ENCODE assay signal across 12 cellular contexts in the genomic region with DNA sequence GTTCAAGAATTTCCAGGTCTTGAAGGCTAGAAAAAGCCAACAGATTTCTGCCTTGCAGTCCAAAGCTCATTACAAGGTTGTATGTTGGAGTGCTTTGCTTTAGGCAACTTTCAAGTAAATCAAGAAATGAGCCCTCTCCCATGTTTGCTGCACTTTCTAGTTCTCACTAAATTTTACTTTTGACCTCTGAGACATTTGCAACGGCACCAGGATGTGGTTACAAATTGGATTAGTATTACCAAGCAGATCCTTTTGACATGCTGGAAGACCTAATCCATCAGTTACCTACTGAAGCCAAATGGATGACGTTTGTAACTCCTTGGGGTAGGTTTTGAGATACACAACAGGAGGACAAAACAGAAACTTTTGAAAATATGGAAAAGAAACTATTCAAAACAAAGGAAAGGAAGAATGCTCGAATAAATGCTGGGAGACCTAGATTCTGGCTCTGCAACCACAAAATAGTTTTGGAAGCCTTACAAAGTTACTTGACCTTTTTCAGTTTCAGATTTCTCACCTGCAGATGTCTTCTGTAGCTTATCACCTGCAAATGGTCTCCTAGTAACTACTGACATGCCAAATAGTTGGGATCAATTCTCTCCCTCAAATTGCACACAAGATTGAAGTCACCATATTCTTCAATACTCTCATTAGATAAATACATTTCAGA.
DNase-seq lines count a peak whose midpoint lies in the region; ATAC-seq, FAIRE-seq and TF ChIP-seq lines count a peak whose summit lies in the region.
"Had no signal": no experiment of that assay in that cellular context is flagged by ENCODE, and none has a peak within 500 bp of the region (broad histone marks: within the 10 kb centered on the region; RNA-seq: fewer than 3 reads in every experiment).

No MANE protein-coding gene starts in this region.

- no peak for DNase-seq in D721Med (ENCODE audit: insufficient read length, low spot score)
- no peak for DNase-seq in MG63
- no peak for DNase-seq in superior temporal gyrus (ENCODE audit: extremely low spot score)
- no peak for DNase-seq in KG1 (lab: John Stamatoyannopoulos, UW)
- DNase-seq in upper lobe of left lung = no peak
- DNase-seq: activated CD8-positive, alpha-beta memory T cell treated with anti-CD3 and anti-CD28 coated beads, Interleukin-2, amount 50 U/mL, for 4 hours; central memory CD4-positive, alpha-beta T cell had no signal

- H3K4me3 ChIP-seq in HUES6 (ENCODE audit: low read depth, low read length) (no peak overlapping the region), MG63 (no peak overlapping the region), upper lobe of left lung (no peak overlapping the region)
- H3K4me3 ChIP-seq: lung, right atrium auricular region had no signal

- ATAC-seq in GM19455 (IDR thresholded peaks at IDR 0.05; ENCODE audit: unreplicated experiment) = peak; percentile 67
- ATAC-seq in HG02885 (IDR thresholded peaks at IDR 0.05; ENCODE audit: poor library complexity, unreplicated experiment) = peak; percentile 59
- no peak for ATAC-seq in upper lobe of left lung (ENCODE audit: low FRiP score in 2 of 2)

- H3K9me3 ChIP-seq in HUES6 (ENCODE audit: control insufficient read depth, insufficient read depth, low read depth, low read length) (no peaks in the 10 kb centered on the region), MG63 (no peaks in the 10 kb centered on the region), upper lobe of left lung (no peaks in the 10 kb centered on the region)
- H3K9me3 ChIP-seq: right atrium auricular region had no signal

- peak; percentile 29 for FAIRE-seq in D721Med (lab: Jason Lieb, UNC)

- H3K4me1 ChIP-seq in HUES6 (ENCODE audit: control insufficient read depth, insufficient read depth, low read length) = peaks cover 62% of the 10 kb centered on the region
- H3K4me1 ChIP-seq in upper lobe of left lung = peaks cover 0 to 16% (median 10%) of the 10 kb centered on the region in 4 donors

- H3K27me3 ChIP-seq in HUES6 (ENCODE audit: control insufficient read depth, insufficient read depth, low read length) (no peaks in the 10 kb centered on the region), MG63 (no peaks in the 10 kb centered on the region; the same call in 1 of the 2 replicates), upper lobe of left lung (no peaks in the 10 kb centered on the region)
- H3K27me3 ChIP-seq: right atrium auricular region had no signal

- H3K36me3 ChIP-seq in HUES6 (ENCODE audit: control insufficient read depth, insufficient read depth, low read length) = no peaks in the 10 kb centered on the region
- no peaks in the 10 kb centered on the region for H3K36me3 ChIP-seq in MG63
- H3K36me3 ChIP-seq in upper lobe of left lung = no peaks in the 10 kb centered on the region
- H3K36me3 ChIP-seq: right atrium auricular region had no signal

- no peak for TF ChIP-seq EP300 in upper lobe of left lung (IDR thresholded peaks at IDR 0.05)

- peak overlapping the region; percentile 90 for H3K27ac ChIP-seq in HUES6 (ENCODE audit: low read depth, low read length)
- H3K27ac ChIP-seq in upper lobe of left lung = peak overlapping the region in 1 of 4 donors; percentile 3
- H3K27ac ChIP-seq: right atrium auricular region had no signal

- TF ChIP-seq CTCF in D721Med (IDR thresholded peaks at IDR 0.05; ENCODE audit: insufficient read depth, missing control alignments) (no peak), upper lobe of left lung (IDR thresholded peaks at IDR 0.05) (no peak)

- WGBS in upper lobe of left lung, 2 donors = 51% methylated on average over 3 of the region's 3 CpGs

- TF ChIP-seq POLR2A in upper lobe of left lung (IDR thresholded peaks at IDR 0.05) = no peak

- H3K9ac ChIP-seq in HUES6 (ENCODE audit: low read length) = peak overlapping the region; percentile 5

Comparison
In these comparisons a context has a peak if more than half of its experiments do, and no peak if none do; other contexts are left out.
1. ATAC-seq: peak in GM19455 (single experiment) and HG02885 (single experiment); none in upper lobe of left lung (0 of 2).